1 cellular context compared by ENCODE assay signal in genomic region chr2:178193823-178194599, GRCh38.
TF ChIP-seq lines count a peak whose summit lies in the region.

OSBPL6 (plus strand) TSS chr2:178194512; CDS start chr2:178306185, 111,673 bp downstream.

TF ChIP-seq in K562, 482 proteins besides CTCF, POLR2A, EP300 and RAD21 (continued from another document and continues in another):
- TF ChIP-seq KDM2B (CRISPR knock-in tag; IDR thresholded peaks at IDR 0.05) (peak; percentile 96; the same call in 1 of the 2 replicates), KAT2B (IDR thresholded peaks at IDR 0.05; ENCODE audit: low read depth, low read length) (no peak), CBX1 (IDR thresholded peaks at IDR 0.05; ENCODE audit: low read depth) (0 out of 2 replicates have a peak, but pooled peaks have one; percentile 36), RNF2 (IDR thresholded peaks at IDR 0.05) (no peak; the same call in 1 of the 2 replicates), MLX (CRISPR knock-in tag; conservative IDR thresholded peaks at IDR 0.05) (no peak), ZNF146 (CRISPR knock-in tag; IDR thresholded peaks at IDR 0.05; ENCODE audit: unreplicated experiment) (no peak), CBX8 (IDR thresholded peaks at IDR 0.05; ENCODE audit: borderline replicate concordance, extremely low read depth, low read depth, low read length, poor library complexity, severe bottlenecking) (no peak), ARID1B (IDR thresholded peaks at IDR 0.05) (no peak), ZNF584 (CRISPR knock-in tag; IDR thresholded peaks at IDR 0.05; ENCODE audit: low read depth) (no peak), ZNF589 (CRISPR knock-in tag; IDR thresholded peaks at IDR 0.05; ENCODE audit: low read depth) (no peak), ILF3 (IDR thresholded peaks at IDR 0.05; ENCODE audit: borderline replicate concordance) (peak; percentile 67; the same call in 1 of the 2 replicates), UBTF (IDR thresholded peaks at IDR 0.05; ENCODE audit: borderline replicate concordance in 1 of 2, low read depth in 2 of 2, low read length in 2 of 2) (peak; percentile 66 to 72; a peak in 3 of 4 replicates), RBM25 (IDR thresholded peaks at IDR 0.05; ENCODE audit: low read depth, low read length, severe bottlenecking) (peak; percentile 56), ZZZ3 (IDR thresholded peaks at IDR 0.05) (no peak), SETDB1 (IDR thresholded peaks at IDR 0.05; ENCODE audit: low read length) (no peak), PHB2 (IDR thresholded peaks at IDR 0.05; ENCODE audit: low read depth) (no peak), TARDBP (IDR thresholded peaks at IDR 0.05) (0 out of 2 replicates have a peak, but pooled peaks have one; percentile 35), TSC22D4 (tag; IDR thresholded peaks at IDR 0.05) (no peak), KLF1 (tag; IDR thresholded peaks at IDR 0.05) (0 out of 2 replicates have a peak, but pooled peaks have one; percentile 45), NONO (IDR thresholded peaks at IDR 0.05; ENCODE audit: low read depth in 2 of 2, low read length in 1 of 2) (peak in 1 of 2 experiments; percentile 86; a peak in 2 of 4 replicates), PML (IDR thresholded peaks at IDR 0.05; ENCODE audit: low read length) (no peak; the same call in 1 of the 2 replicates), CSDE1 (IDR thresholded peaks at IDR 0.05) (no peak), MGA (IDR thresholded peaks at IDR 0.05) (peak; percentile 54; the same call in 1 of the 2 replicates), HOMEZ (CRISPR knock-in tag; IDR thresholded peaks at IDR 0.05) (no peak), BACH1 (tag; IDR thresholded peaks at IDR 0.05) (no peak), PPARD (CRISPR knock-in tag; IDR thresholded peaks at IDR 0.05) (no peak), DIDO1 (tag; IDR thresholded peaks at IDR 0.05; ENCODE audit: low read depth) (no peak), ZNF24 (IDR thresholded peaks at IDR 0.05) (no peak), ZBTB33 (CRISPR knock-in tag; IDR thresholded peaks at IDR 0.05) (0 out of 2 replicates have a peak, but pooled peaks have one; percentile 13), E2F6 (IDR thresholded peaks at IDR 0.05; ENCODE audit: borderline replicate concordance in 1 of 2, extremely low read depth in 1 of 2, insufficient read depth in 1 of 2, insufficient read length in 1 of 2, low read depth in 1 of 2, low read length in 1 of 2, poor library complexity in 1 of 2, severe bottlenecking in 1 of 2) (peak; percentile 57 to 84), ZNF197 (CRISPR knock-in tag; IDR thresholded peaks at IDR 0.05; ENCODE audit: low read depth) (no peak), SMAD3 (CRISPR knock-in tag; conservative IDR thresholded peaks at IDR 0.05) (no peak), TCFL5 (CRISPR knock-in tag; conservative IDR thresholded peaks at IDR 0.05) (no peak), ZNF740 (CRISPR knock-in tag; IDR thresholded peaks at IDR 0.05) (peak; percentile 28; the same call in 1 of the 2 replicates), ZNF740 (tag; IDR thresholded peaks at IDR 0.05) (no peak), ZNF12 (CRISPR knock-in tag; IDR thresholded peaks at IDR 0.05) (no peak), ETS1 (conservative IDR thresholded peaks at IDR 0.05; ENCODE audit: control insufficient read depth, low read depth, low read length) (peak; percentile 59; the same call in 1 of the 2 replicates), RFX1 (IDR thresholded peaks at IDR 0.05) (no peak)
